Comparison of ENCODE assay signal across 20 cellular contexts in the genomic region with DNA sequence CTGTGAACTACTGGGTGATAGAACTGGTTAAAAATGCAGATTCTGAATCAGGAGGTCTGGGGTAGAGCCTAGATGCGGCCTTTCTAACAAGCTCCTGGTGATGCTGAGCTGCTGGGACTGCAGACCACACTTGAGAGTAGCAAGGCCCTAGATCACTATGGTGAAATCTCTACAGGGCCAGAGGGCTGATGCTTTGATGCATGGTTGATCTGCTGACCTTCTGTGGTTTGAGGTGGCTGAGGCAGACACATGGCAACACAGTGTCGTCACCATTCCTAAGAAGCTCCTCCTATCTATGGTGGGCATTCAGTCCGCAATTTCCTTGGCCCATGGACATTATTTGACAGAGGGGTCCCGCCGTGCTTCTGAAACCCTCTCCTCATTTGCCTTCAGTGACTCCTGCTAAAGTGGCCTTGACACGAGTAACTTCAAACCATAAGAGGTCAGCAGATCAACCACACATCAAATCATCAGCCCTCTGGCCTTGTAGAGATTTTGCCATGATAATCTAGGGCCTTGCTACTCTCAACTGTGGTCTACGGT. TPM values are rescaled to one million over a fixed set of nuclear protein-coding genes. Genes with fewer than 3 reads are reported as not detected.
"Had no signal": no experiment of that assay in that cellular context is flagged by ENCODE, and none has a peak within 500 bp of the region (broad histone marks: within the 10 kb centered on the region; RNA-seq: fewer than 3 reads in every experiment).

No MANE protein-coding gene starts in this region.

- H3K27ac Mint-ChIP-seq: activated CD8-positive, alpha-beta T cell treated with anti-CD3 and anti-CD28 coated beads, Interleukin-2, amount 10 ng/mL, durations not matched to agents 7 days and 5 days; activated naive CD4-positive, alpha-beta T cell treated with anti-CD3 and anti-CD28 coated beads, Interleukin-2, amount 50 U/mL, for 72 hours; activated T-cell treated with anti-CD3 and anti-CD28 coated beads, Interleukin-2, amount 50 U/mL, for 72 hours; T-helper 17 cell; WTC11 had no signal

- H3K9me3 Mint-ChIP-seq: activated naive CD4-positive, alpha-beta T cell treated with anti-CD3 and anti-CD28 coated beads, Interleukin-2, amount 50 U/mL, for 72 hours; activated T-cell treated with anti-CD3 and anti-CD28 coated beads, Interleukin-2, amount 50 U/mL, for 72 hours; stimulated activated naive CD8-positive, alpha-beta T cell treated with anti-CD3 and anti-CD28 coated beads, Interleukin-15, amount 100 ng/mL, for 72 hours; WTC11 had no signal

- H3K27me3 Mint-ChIP-seq: stimulated activated naive CD8-positive, alpha-beta T cell treated with anti-CD3 and anti-CD28 coated beads, Interleukin-15, amount 100 ng/mL, for 72 hours had no signal

- H3K4me3 Mint-ChIP-seq: activated CD8-positive, alpha-beta T cell treated with anti-CD3 and anti-CD28 coated beads, Interleukin-2, amount 10 ng/mL, durations not matched to agents 7 days and 5 days; activated T-cell treated with anti-CD3 and anti-CD28 coated beads, Interleukin-2, amount 50 U/mL, for 72 hours; stimulated activated naive CD8-positive, alpha-beta T cell treated with anti-CD3 and anti-CD28 coated beads, Interleukin-15, amount 100 ng/mL, for 72 hours; T-helper 17 cell; WTC11 had no signal

- H3K4me1 Mint-ChIP-seq: stimulated activated naive CD8-positive, alpha-beta T cell treated with anti-CD3 and anti-CD28 coated beads, Interleukin-15, amount 100 ng/mL, for 72 hours; T-helper 17 cell; WTC11 had no signal

- ATAC-seq: activated CD8-positive, alpha-beta T cell treated with anti-CD3 and anti-CD28 coated beads, Interleukin-2, amount 10 ng/mL, durations not matched to agents 7 days and 5 days; activated naive CD4-positive, alpha-beta T cell treated with anti-CD3 and anti-CD28 coated beads, Interleukin-2, amount 50 U/mL, for 72 hours; activated T-cell treated with anti-CD3 and anti-CD28 coated beads, Interleukin-2, amount 50 U/mL, for 72 hours; foreskin keratinocyte; psoas muscle; sciatic nerve; stimulated activated naive CD8-positive, alpha-beta T cell treated with anti-CD3 and anti-CD28 coated beads, Interleukin-15, amount 100 ng/mL, for 72 hours; T-helper 17 cell; WTC11 had no signal

- DNase-seq: activated CD4-positive, alpha-beta T cell treated with anti-CD3 and anti-CD28 coated beads for 4 hours; activated CD8-positive, alpha-beta memory T cell treated with anti-CD3 and anti-CD28 coated beads, Interleukin-2, amount 50 U/mL, for 4 hours; activated CD8-positive, alpha-beta T cell treated with anti-CD3 and anti-CD28 coated beads, Interleukin-2, amount 10 ng/mL, durations not matched to agents 7 days and 5 days; activated gamma-delta T cell; activated T-cell treated with anti-CD3 and anti-CD28 coated beads, Interleukin-2, amount 50 U/mL, for 72 hours; amniotic stem cell; caudate nucleus; colonic mucosa; esophagus squamous epithelium; foreskin keratinocyte; kidney glomerular epithelial cell; mesendoderm; psoas muscle; spleen; stimulated activated naive CD8-positive, alpha-beta T cell treated with anti-CD3 and anti-CD28 coated beads, Interleukin-15, amount 100 ng/mL, for 72 hours; T-helper 17 cell; upper lobe of left lung had no signal

- H3K36me3 Mint-ChIP-seq: activated naive CD4-positive, alpha-beta T cell treated with anti-CD3 and anti-CD28 coated beads, Interleukin-2, amount 50 U/mL, for 72 hours; WTC11 had no signal

RNA-seq across cellular contexts. Expression of a gene that starts 19.8 kb away (rescaled TPM):
- total RNA-seq: activated CD8-positive, alpha-beta T cell treated with anti-CD3 and anti-CD28 coated beads, Interleukin-2, amount 10 ng/mL, durations not matched to agents 7 days and 5 days; activated naive CD4-positive, alpha-beta T cell treated with anti-CD3 and anti-CD28 coated beads, Interleukin-2, amount 50 U/mL, for 72 hours; activated T-cell treated with anti-CD3 and anti-CD28 coated beads, Interleukin-2, amount 50 U/mL, for 72 hours; T-helper 17 cell had no signal
